ENCODE assay signal across 17 cellular contexts in genomic region chr11:9982127-9982795, GRCh38.
DNase-seq lines count a peak whose midpoint lies in the region; ATAC-seq, FAIRE-seq and TF ChIP-seq lines count a peak whose summit lies in the region.
"Had no signal": no experiment of that assay in that cellular context is flagged by ENCODE, and none has a peak within 500 bp of the region (broad histone marks: within the 10 kb centered on the region; RNA-seq: fewer than 3 reads in every experiment).

No MANE protein-coding gene starts in this region.

- H3K4me1 ChIP-seq in ACC112 (ENCODE audit: control insufficient read depth, insufficient read depth, low read length, unreplicated experiment) (peaks cover 36% of the 10 kb centered on the region), iPS-15b (ENCODE audit: control insufficient read depth, insufficient read depth, low read length) (peaks cover 23% of the 10 kb centered on the region)
- H3K4me1 ChIP-seq: prostate gland had no signal

- no peak; the same call in 1 of the 2 replicates for TF ChIP-seq POLR2A in H54 (IDR thresholded peaks at IDR 0.05; ENCODE audit: low read depth, low read length)

- ATAC-seq in GM19463 (IDR thresholded peaks at IDR 0.05; ENCODE audit: unreplicated experiment): no peak

- H3K27me3 ChIP-seq in ACC112 (ENCODE audit: insufficient read depth, low read length) (no peaks in the 10 kb centered on the region), iPS-15b (ENCODE audit: control insufficient read depth, insufficient read depth, low read length) (no peaks in the 10 kb centered on the region)
- H3K27me3 ChIP-seq: esophagus muscularis mucosa had no signal

- DNase-seq in H54 (ENCODE audit: insufficient read length, low spot score) (peak; percentile 11), astrocyte of the hippocampus (ENCODE audit: low read depth, low spot score) (peak; percentile 16), T-helper 1 cell (no peak)
- DNase-seq in activated naive CD4-positive, alpha-beta T cell treated with anti-CD3 and anti-CD28 coated beads, Interleukin-2, amount 50 U/mL, for 16 hours: no peak
- DNase-seq in activated T-cell treated with anti-CD3 and anti-CD28 coated beads, Interleukin-2, amount 50 U/mL, for 24 hours: no peak
- DNase-seq: activated CD4-positive, alpha-beta T cell treated with anti-CD3 and anti-CD28 coated beads, Interleukin-2, amount 10 ng/mL, durations not matched to agents 24 days and 14 days; activated naive CD4-positive, alpha-beta T cell treated with anti-CD3 and anti-CD28 coated beads, Interleukin-2, amount 10 ng/mL, durations not matched to agents 7 days and 5 days; left colon; SIG-M5 had no signal

- H3K27ac ChIP-seq in ACC112 (ENCODE audit: low read depth, low read length): peak overlapping the region; percentile 53
- H3K27ac ChIP-seq: C4-2B, esophagus muscularis mucosa, prostate gland had no signal

- no peak overlapping the region for H3K27ac Mint-ChIP-seq in activated T-cell treated with anti-CD3 and anti-CD28 coated beads, Interleukin-2, amount 50 U/mL, for 24 hours
- H3K27ac Mint-ChIP-seq: activated CD4-positive, alpha-beta T cell treated with anti-CD3 and anti-CD28 coated beads, Interleukin-2, amount 10 ng/mL, durations not matched to agents 24 days and 14 days; activated naive CD4-positive, alpha-beta T cell treated with anti-CD3 and anti-CD28 coated beads, Interleukin-2, amount 10 ng/mL, durations not matched to agents 7 days and 5 days had no signal

- FAIRE-seq in H54 (lab: Jason Lieb, UNC): peak; percentile 80
- FAIRE-seq: GM12891, urothelium cell line had no signal

- H3K27me3 Mint-ChIP-seq in activated T-cell treated with anti-CD3 and anti-CD28 coated beads, Interleukin-2, amount 50 U/mL, for 24 hours: no peaks in the 10 kb centered on the region
- H3K27me3 Mint-ChIP-seq: activated CD4-positive, alpha-beta T cell treated with anti-CD3 and anti-CD28 coated beads, Interleukin-2, amount 10 ng/mL, durations not matched to agents 24 days and 14 days; activated naive CD4-positive, alpha-beta T cell treated with anti-CD3 and anti-CD28 coated beads, Interleukin-2, amount 10 ng/mL, durations not matched to agents 7 days and 5 days had no signal

- no peaks in the 10 kb centered on the region for H3K79me2 ChIP-seq in ACC112 (ENCODE audit: control insufficient read depth, insufficient read depth, low read length, unreplicated experiment)

- H3K4me3 Mint-ChIP-seq in activated T-cell treated with anti-CD3 and anti-CD28 coated beads, Interleukin-2, amount 50 U/mL, for 24 hours: no peak overlapping the region
- H3K4me3 Mint-ChIP-seq: activated CD4-positive, alpha-beta T cell treated with anti-CD3 and anti-CD28 coated beads, Interleukin-2, amount 10 ng/mL, durations not matched to agents 24 days and 14 days; activated naive CD4-positive, alpha-beta T cell treated with anti-CD3 and anti-CD28 coated beads, Interleukin-2, amount 10 ng/mL, durations not matched to agents 7 days and 5 days had no signal

- H3K9ac ChIP-seq in iPS-15b (ENCODE audit: low read depth, low read length): peak overlapping the region; percentile 32

- H3K4me1 Mint-ChIP-seq in activated T-cell treated with anti-CD3 and anti-CD28 coated beads, Interleukin-2, amount 50 U/mL, for 24 hours (ENCODE audit: low read depth): peaks cover 4% of the 10 kb centered on the region

- no peaks in the 10 kb centered on the region for H3K9me3 ChIP-seq in iPS-15b (ENCODE audit: control insufficient read depth, insufficient read depth, low read length)
- H3K9me3 ChIP-seq: esophagus muscularis mucosa, prostate gland had no signal

- no peaks in the 10 kb centered on the region for H3K9me3 Mint-ChIP-seq in activated T-cell treated with anti-CD3 and anti-CD28 coated beads, Interleukin-2, amount 50 U/mL, for 24 hours
- H3K9me3 Mint-ChIP-seq: activated CD4-positive, alpha-beta T cell treated with anti-CD3 and anti-CD28 coated beads, Interleukin-2, amount 10 ng/mL, durations not matched to agents 24 days and 14 days; activated naive CD4-positive, alpha-beta T cell treated with anti-CD3 and anti-CD28 coated beads, Interleukin-2, amount 10 ng/mL, durations not matched to agents 7 days and 5 days had no signal

- H3K36me3 Mint-ChIP-seq in activated T-cell treated with anti-CD3 and anti-CD28 coated beads, Interleukin-2, amount 50 U/mL, for 24 hours (ENCODE audit: low read depth): peaks cover 10% of the 10 kb centered on the region
- H3K36me3 Mint-ChIP-seq: activated naive CD4-positive, alpha-beta T cell treated with anti-CD3 and anti-CD28 coated beads, Interleukin-2, amount 10 ng/mL, durations not matched to agents 7 days and 5 days had no signal

- H3K4me3 ChIP-seq in ACC112 (ENCODE audit: low read depth, low read length) (peak overlapping the region; percentile 54; the same call in 1 of the 2 replicates), iPS-15b (ENCODE audit: low read depth, low read length) (peak overlapping the region; percentile 16)
- H3K4me3 ChIP-seq: esophagus muscularis mucosa, prostate gland had no signal

- H2AFZ ChIP-seq in ACC112 (ENCODE audit: low read length, unreplicated experiment): peak overlapping the region; percentile 24

- H3K36me3 ChIP-seq in ACC112 (ENCODE audit: insufficient read depth, low read length) (peaks cover 3% of the 10 kb centered on the region), iPS-15b (ENCODE audit: control insufficient read depth, insufficient read depth, low read length) (no peaks in the 10 kb centered on the region)
- H3K36me3 ChIP-seq: prostate gland had no signal

Comparison
In these comparisons a context has a peak if more than half of its experiments do, and no peak if none do; other contexts are left out.
1. DNase-seq: peak in H54 (single experiment) and astrocyte of the hippocampus (single experiment); none in T-helper 1 cell (0 of 5), activated naive CD4-positive, alpha-beta T cell treated with anti-CD3 and anti-CD28 coated beads, Interleukin-2, amount 50 U/mL, for 16 hours (single experiment) and activated T-cell treated with anti-CD3 and anti-CD28 coated beads, Interleukin-2, amount 50 U/mL, for 24 hours (single experiment).